In the genomic region with DNA sequence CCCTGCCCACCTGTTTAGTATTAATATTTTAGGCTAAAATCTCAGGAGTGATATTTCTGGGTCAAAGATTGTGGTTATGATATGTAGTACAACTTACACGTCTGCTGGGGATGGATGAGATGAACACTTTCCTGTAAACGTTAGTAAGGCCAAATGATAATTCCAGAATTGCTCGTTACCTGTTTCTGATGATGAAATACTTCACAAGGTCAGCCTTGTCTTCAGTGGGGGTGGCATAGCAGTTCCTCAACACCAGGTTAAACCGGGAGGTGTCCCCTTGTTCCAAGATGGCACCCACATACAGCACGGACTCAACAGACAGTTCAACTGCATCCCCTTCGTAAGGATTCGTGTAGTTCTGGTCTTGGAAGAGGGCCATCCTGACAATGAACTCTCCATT, we compare ENCODE assay signal across 12 cellular contexts. TPM values are rescaled to one million over a fixed set of nuclear protein-coding genes. Genes with fewer than 3 reads are reported as not detected.
"Had no signal": no experiment of that assay in that cellular context is flagged by ENCODE, and none has a peak within 500 bp of the region (broad histone marks: within the 10 kb centered on the region; RNA-seq: fewer than 3 reads in every experiment).

No MANE protein-coding gene starts in this region.

- DNase-seq: GM23248, GOT3, H7, H9, HCEC 1CT, HFFc6 had no signal

- H3K27ac ChIP-seq: GM23248 had no signal

- H3K4me1 Mint-ChIP-seq: GM23338 had no signal

- H3K36me3 ChIP-seq: HAP-1 had no signal

- H3K9me3 ChIP-seq: HAP-1 had no signal

- H3K4me2 ChIP-seq: GM23338 had no signal

- FAIRE-seq: H1, H54 had no signal

- H2AFZ ChIP-seq: GM23248, GM23338 had no signal

- H3K9ac ChIP-seq: GM23248 had no signal

- H3K4me3 ChIP-seq: GM23248, GM23338, HAP-1 had no signal

- H3K4me1 ChIP-seq: HAP-1 had no signal

- H3K27ac Mint-ChIP-seq: GM23338, H9, HFFc6 had no signal

- H3K9me3 Mint-ChIP-seq: GM23338, H9 had no signal

- H3K4me3 Mint-ChIP-seq: GM23338, H9, HFFc6 had no signal

- ATAC-seq: GM23338, HCT116 had no signal

RNA-seq across cellular contexts. Expression of gene GP2, which starts 9.3 kb away (rescaled TPM):
- total RNA-seq: GM23248, GM23338, H1, H4, H7, H9, HFFc6 had no signal
- polyA plus RNA-seq: GM23248, GM23338, H1 had no signal

RNA-seq across cellular contexts. Expression of gene UMOD, which starts 34.5 kb away (rescaled TPM):
- total RNA-seq: GM23248, GM23338, H1, H4, H7, H9, HFFc6 had no signal
- polyA plus RNA-seq: GM23248, GM23338, H1 had no signal
